Comparison of ENCODE assay signal across 14 cellular contexts in the genomic region with DNA sequence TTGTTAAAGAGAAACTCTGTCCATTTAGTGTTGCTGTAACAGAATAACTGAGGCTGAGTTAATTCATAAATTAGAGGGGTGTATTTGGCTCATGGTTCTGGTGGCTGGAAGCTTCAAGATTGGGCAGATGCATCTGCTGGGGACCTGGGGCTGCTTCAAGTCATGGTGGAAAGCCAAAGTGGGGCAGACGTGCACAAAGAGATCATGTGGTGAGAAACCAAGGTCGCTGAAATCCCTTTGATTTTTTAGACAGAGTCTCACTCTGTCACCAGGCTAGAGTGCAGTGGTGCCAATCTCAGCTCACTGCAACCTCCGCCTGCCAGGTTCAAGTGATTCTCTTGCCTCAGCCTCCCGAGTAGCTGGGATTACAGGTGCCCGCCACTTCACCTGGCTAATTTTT.
"Had no signal": no experiment of that assay in that cellular context is flagged by ENCODE, and none has a peak within 500 bp of the region (broad histone marks: within the 10 kb centered on the region; RNA-seq: fewer than 3 reads in every experiment).

No MANE protein-coding gene starts in this region.

- H3K27ac Mint-ChIP-seq: memory B cell had no signal

- H3K27ac ChIP-seq: adrenal gland, colonic mucosa, sigmoid colon had no signal

- ATAC-seq: left lobe of liver, SK-N-SH treated with all-trans-retinoic acid at 6 μM for 48 hours had no signal

- H3K4me3 ChIP-seq: adrenal gland, colonic mucosa, sigmoid colon had no signal

- H3K36me3 ChIP-seq: adrenal gland, colonic mucosa had no signal

- H3K27me3 Mint-ChIP-seq: memory B cell had no signal

- H3K9me3 ChIP-seq: adrenal gland, colonic mucosa, sigmoid colon had no signal

- DNase-seq: activated CD4-positive, alpha-beta T cell treated with anti-CD3 and anti-CD28 coated beads, Interleukin-2, amount 50 U/mL, for 48 hours; activated effector memory CD4-positive, alpha-beta T cell treated with anti-CD3 and anti-CD28 coated beads, Interleukin-2, amount 50 U/mL, for 16 hours; adrenal gland; colonic mucosa; effector CD4-positive, alpha-beta T cell; foreskin melanocyte; head of caudate nucleus; sigmoid colon; stimulated activated CD4-positive, alpha-beta T cell treated with anti-CD3 and anti-CD28 coated beads, Interleukin-2, amount 100 ng/mL, for 24 hours; stimulated activated naive CD4-positive, alpha-beta T cell; trophoblast cell had no signal

- H3K4me3 Mint-ChIP-seq: memory B cell had no signal

- H3K4me1 ChIP-seq: colonic mucosa had no signal

- H3K27me3 ChIP-seq: adrenal gland, colonic mucosa, sigmoid colon had no signal
